ENCODE assay signal across 24 cellular contexts in the genomic region with DNA sequence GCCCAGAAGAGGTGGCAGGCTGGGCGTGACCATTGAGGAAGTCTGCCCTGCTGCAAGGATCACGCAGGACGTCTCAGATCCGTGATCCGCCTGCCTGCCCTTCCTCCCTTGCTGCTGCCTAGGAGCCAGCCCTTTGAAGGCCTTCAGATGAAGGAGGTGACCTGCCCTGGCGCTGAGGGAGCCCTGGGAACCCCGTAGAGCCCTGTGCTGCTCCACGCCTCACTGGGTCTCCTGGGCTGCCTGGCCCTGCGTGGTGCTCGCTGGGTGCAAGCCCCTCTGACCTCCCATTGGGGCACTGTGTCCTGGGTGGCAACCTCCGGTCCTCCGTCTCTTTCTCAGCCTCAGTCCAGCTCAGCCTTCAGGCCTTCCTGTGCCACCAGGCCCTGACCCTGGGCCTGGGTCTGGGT.
DNase-seq lines count a peak whose midpoint lies in the region; ATAC-seq and TF ChIP-seq lines count a peak whose summit lies in the region.
"Had no signal": no experiment of that assay in that cellular context is flagged by ENCODE, and none has a peak within 500 bp of the region (broad histone marks: within the 10 kb centered on the region; RNA-seq: fewer than 3 reads in every experiment).

No MANE protein-coding gene starts in this region.

- H3K9me3 Mint-ChIP-seq in natural killer cell treated with Interleukin-12 subunit alpha and Interleukin-12 subunit beta and Interleukin-15 and Interleukin-18, amount 100 ng/mL, for 72 hours, result no peaks in the 10 kb centered on the region
- no peaks in the 10 kb centered on the region for H3K9me3 Mint-ChIP-seq in natural killer cell
- H3K9me3 Mint-ChIP-seq: CD4-positive, alpha-beta T cell; CD8-positive, alpha-beta memory T cell had no signal

- H2BK120ac ChIP-seq in neuronal stem cell (ENCODE audit: low read depth, low read length), result no peak overlapping the region

- H3K36me3 Mint-ChIP-seq in natural killer cell treated with Interleukin-12 subunit alpha and Interleukin-12 subunit beta and Interleukin-15 and Interleukin-18, amount 100 ng/mL, for 72 hours, result no peaks in the 10 kb centered on the region
- no peaks in the 10 kb centered on the region for H3K36me3 Mint-ChIP-seq in natural killer cell
- H3K36me3 Mint-ChIP-seq: CD14-positive monocyte; CD8-positive, alpha-beta memory T cell had no signal

- intact Hi-C loops in natural killer cell (cut with micrococcal nuclease) (no loop called here), aorta (cut with DNase I) (no loop called here)

- H2AFZ ChIP-seq in neuronal stem cell (ENCODE audit: low read length), result no peak overlapping the region
- H2AFZ ChIP-seq: GM23248 had no signal

- H3K79me1 ChIP-seq in neuronal stem cell (ENCODE audit: low read depth, low read length), result peaks cover 3% of the 10 kb centered on the region

- WGBS in neuronal stem cell (ENCODE audit: extremely low coverage in 2 of 2, insufficient read length in 2 of 2, insufficient replicate concordance in 1 of 2), 2 donors, result no CpG with 5 or more reads among the region's 12 CpGs
- 83 to 86% methylated on average over 12 of the region's 12 CpGs for WGBS in aorta, 2 donors

- peak; percentile 56 for DNase-seq in natural killer cell treated with Interleukin-12 subunit alpha and Interleukin-12 subunit beta and Interleukin-15 and Interleukin-18, amount 100 ng/mL, for 72 hours (ENCODE audit: low spot score)
- DNase-seq in natural killer cell (no peak), islet precursor cell (peak; percentile 33), neuronal stem cell (ENCODE audit: low spot score) (no peak), aorta (peak in 1 of 2 donors; percentile 59), H4 (ENCODE audit: low spot score) (no peak)
- DNase-seq: 8988T; ACHN; AML-193; BE2C; CD4-positive, alpha-beta T cell; CD8-positive, alpha-beta memory T cell; DMS 273 treated with DMSO at 0.1 percent for 48 hours; DMS79; EL; GDM1; GM23248; HFFc6 had no signal

- H3K9me3 ChIP-seq in neuronal stem cell (replicated peaks in 1 of 2; ENCODE audit: control insufficient read depth in 2 of 2, insufficient read depth in 1 of 2, low read depth in 1 of 2, low read length in 2 of 2) (no peaks in the 10 kb centered on the region), aorta (ENCODE audit: control insufficient read depth, low read length) (no peaks in the 10 kb centered on the region)
- H3K9me3 ChIP-seq: A549; BE2C; BLaER1 treated with 17β-estradiol and CSF1 and Interleukin-3, amounts not matched to agents 10 nM and 100 nM; HAP-1 had no signal

- H3K27me3 ChIP-seq in neuronal stem cell (ENCODE audit: control insufficient read depth in 3 of 3, insufficient read depth in 3 of 3, low read depth in 1 of 3, low read length in 3 of 3) (peaks cover 0 to 3% (median 0%) of the 10 kb centered on the region in 3 experiments), aorta (ENCODE audit: control insufficient read depth in 1 of 2, insufficient read depth in 2 of 2, low read length in 1 of 2) (no peaks in the 10 kb centered on the region)
- H3K27me3 ChIP-seq: BE2C; BLaER1 treated with 17β-estradiol and CSF1 and Interleukin-3, amounts not matched to agents 10 nM and 100 nM had no signal

- TF ChIP-seq CTCF in natural killer cell (IDR thresholded peaks at IDR 0.05), result no peak

- peak overlapping the region; percentile 50 for H3K9ac ChIP-seq in neuronal stem cell (ENCODE audit: low read depth, low read length, poor library complexity)
- H3K9ac ChIP-seq: BLaER1 treated with 17β-estradiol and CSF1 and Interleukin-3, amounts not matched to agents 10 nM and 100 nM; GM23248 had no signal

- peak overlapping the region; percentile 57 for H2AK5ac ChIP-seq in neuronal stem cell (ENCODE audit: low read depth, low read length)

- peak overlapping the region; percentile 16 for H2BK12ac ChIP-seq in neuronal stem cell (ENCODE audit: low read length)

- no peaks in the 10 kb centered on the region for H3K36me3 ChIP-seq in neuronal stem cell (replicated peaks in 1 of 2; ENCODE audit: control insufficient read depth in 2 of 2, insufficient read depth in 2 of 2, low read length in 2 of 2)
- H3K36me3 ChIP-seq in aorta (ENCODE audit: control insufficient read depth in 1 of 2, insufficient read depth in 2 of 2, low read length in 1 of 2), result no peaks in the 10 kb centered on the region
- H3K36me3 ChIP-seq: BE2C; BLaER1 treated with 17β-estradiol and CSF1 and Interleukin-3, amounts not matched to agents 10 nM and 100 nM; HAP-1 had no signal

- peak overlapping the region; percentile 25 for H3K14ac ChIP-seq in neuronal stem cell (ENCODE audit: low read length)

- no peak overlapping the region for H3K27ac ChIP-seq in neuronal stem cell (replicated peaks; ENCODE audit: low read length)
- no peak overlapping the region for H3K27ac ChIP-seq in aorta (ENCODE audit: low read depth in 1 of 2, low read length in 2 of 2)
- H3K27ac ChIP-seq: A549; BLaER1 treated with 17β-estradiol and CSF1 and Interleukin-3, amounts not matched to agents 10 nM and 100 nM; GM23248 had no signal

- H3K4me1 Mint-ChIP-seq in natural killer cell treated with Interleukin-12 subunit alpha and Interleukin-12 subunit beta and Interleukin-15 and Interleukin-18, amount 100 ng/mL, for 72 hours (ENCODE audit: low read depth in 2 of 2), result no peaks in the 10 kb centered on the region
- no peaks in the 10 kb centered on the region for H3K4me1 Mint-ChIP-seq in natural killer cell
- H3K4me1 Mint-ChIP-seq: CD14-positive monocyte; CD8-positive, alpha-beta memory T cell had no signal

- H4K91ac ChIP-seq in neuronal stem cell (ENCODE audit: low read depth, low read length, poor library complexity), result no peak overlapping the region

- H4K8ac ChIP-seq in neuronal stem cell (ENCODE audit: low read depth, low read length), result no peak overlapping the region

- no peak overlapping the region for H2BK15ac ChIP-seq in neuronal stem cell (ENCODE audit: low read length)

- peak overlapping the region; percentile 75 for H3K18ac ChIP-seq in neuronal stem cell (ENCODE audit: low read length)

- H3K27ac Mint-ChIP-seq in natural killer cell treated with Interleukin-12 subunit alpha and Interleukin-12 subunit beta and Interleukin-15 and Interleukin-18, amount 100 ng/mL, for 72 hours, result no peak overlapping the region
- H3K27ac Mint-ChIP-seq in natural killer cell, result no peak overlapping the region
- H3K27ac Mint-ChIP-seq: CD14-positive monocyte; CD4-positive, alpha-beta T cell; CD8-positive, alpha-beta memory T cell; HFFc6 had no signal

- H3K23ac ChIP-seq in neuronal stem cell (ENCODE audit: low read depth, low read length, poor library complexity), result peak overlapping the region; percentile 55

- no peak overlapping the region for H3K4me3 Mint-ChIP-seq in natural killer cell treated with Interleukin-12 subunit alpha and Interleukin-12 subunit beta and Interleukin-15 and Interleukin-18, amount 100 ng/mL, for 72 hours
- no peak overlapping the region for H3K4me3 Mint-ChIP-seq in natural killer cell
- H3K4me3 Mint-ChIP-seq: CD14-positive monocyte; CD4-positive, alpha-beta T cell; CD8-positive, alpha-beta memory T cell; HFFc6 had no signal

- H3K4ac ChIP-seq in neuronal stem cell (ENCODE audit: low read length), result no peak overlapping the region

- peaks cover 7% of the 10 kb centered on the region in 2 donors for H3K27me3 Mint-ChIP-seq in natural killer cell treated with Interleukin-12 subunit alpha and Interleukin-12 subunit beta and Interleukin-15 and Interleukin-18, amount 100 ng/mL, for 72 hours
- H3K27me3 Mint-ChIP-seq in natural killer cell (ENCODE audit: low read depth in 2 of 2), result peaks cover 4% of the 10 kb centered on the region in 2 donors

- no peak overlapping the region for H3K4me3 ChIP-seq in neuronal stem cell (ENCODE audit: low read length in 2 of 2)
- no peak overlapping the region for H3K4me3 ChIP-seq in aorta (ENCODE audit: low read length in 2 of 2)
- H3K4me3 ChIP-seq: A549; BLaER1 treated with 17β-estradiol and CSF1 and Interleukin-3, amounts not matched to agents 10 nM and 100 nM; GM12878; GM23248; HAP-1 had no signal

- H3K4me2 ChIP-seq in neuronal stem cell (ENCODE audit: insufficient read depth, low read length, poor library complexity, severe bottlenecking), result no peak overlapping the region
- H3K4me2 ChIP-seq: A549; BLaER1 treated with 17β-estradiol and CSF1 and Interleukin-3, amounts not matched to agents 10 nM and 100 nM had no signal

- H3K4me1 ChIP-seq in neuronal stem cell (ENCODE audit: control insufficient read depth in 2 of 2, insufficient read depth in 1 of 2, low read depth in 1 of 2, low read length in 2 of 2), result peaks cover 1 to 5% of the 10 kb centered on the region in 2 donors
- no peaks in the 10 kb centered on the region for H3K4me1 ChIP-seq in aorta (ENCODE audit: control insufficient read depth in 1 of 2, insufficient read depth in 2 of 2, low read length in 2 of 2)
- H3K4me1 ChIP-seq: A549, BE2C, HAP-1 had no signal

- ATAC-seq in natural killer cell treated with Interleukin-12 subunit alpha and Interleukin-12 subunit beta and Interleukin-15 and Interleukin-18, amount 100 ng/mL, for 72 hours, result peak; percentile 34 to 48
- ATAC-seq in natural killer cell, result no peak
- peak; percentile 44 for ATAC-seq in aorta (ENCODE audit: low FRiP score)
- ATAC-seq in HG03354 (IDR thresholded peaks at IDR 0.05; ENCODE audit: poor library complexity, severe bottlenecking, unreplicated experiment), result no peak
- ATAC-seq: A549, GM12878 had no signal

- H2BK5ac ChIP-seq in neuronal stem cell (ENCODE audit: low read length), result no peak overlapping the region

Comparison
In these comparisons a context has a peak if more than half of its experiments do, and no peak if none do; other contexts are left out.
1. ATAC-seq: peak in natural killer cell treated with Interleukin-12 subunit alpha and Interleukin-12 subunit beta and Interleukin-15 and Interleukin-18, amount 100 ng/mL, for 72 hours (2 of 2) and aorta (single experiment); none in natural killer cell (0 of 3) and HG03354 (single experiment).
2. DNase-seq: peak in natural killer cell treated with Interleukin-12 subunit alpha and Interleukin-12 subunit beta and Interleukin-15 and Interleukin-18, amount 100 ng/mL, for 72 hours (single experiment) and islet precursor cell (single experiment); none in natural killer cell (single experiment), neuronal stem cell (single experiment) and H4 (single experiment).